ENCODE assay signal across 2 cellular contexts in the genomic region with DNA sequence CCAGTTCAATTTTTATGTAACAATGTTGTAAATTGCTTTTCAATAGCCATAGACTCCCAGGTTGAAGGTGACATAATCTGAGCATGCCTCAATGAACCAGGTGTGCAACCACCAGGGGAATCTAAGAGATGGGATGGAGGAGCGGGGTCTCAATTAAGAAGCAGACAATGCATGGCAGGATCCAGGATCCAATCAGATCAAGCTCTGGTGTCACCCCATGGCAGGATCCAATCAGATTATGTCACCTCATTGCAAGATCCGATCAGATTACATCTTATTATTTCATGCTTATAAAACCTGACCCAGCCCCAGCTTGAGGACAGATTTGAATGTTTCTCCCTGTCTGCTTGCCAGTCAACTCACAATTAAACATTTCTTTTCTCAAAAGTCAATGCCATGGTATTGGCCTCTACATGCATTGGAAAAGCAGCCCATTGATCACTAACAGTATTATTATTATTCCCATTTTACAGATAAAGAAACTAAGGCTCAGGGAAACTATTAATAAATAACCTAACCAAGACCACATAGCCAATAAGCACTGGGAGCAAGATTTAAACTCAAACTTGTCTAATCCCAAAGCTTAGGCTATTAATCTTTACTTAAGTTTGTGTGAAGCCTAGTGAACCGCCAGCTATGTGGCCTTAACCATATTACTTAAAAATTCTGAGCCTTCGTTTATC.
TF ChIP-seq lines count a peak whose summit lies in the region.

No MANE protein-coding gene starts in this region.

TF ChIP-seq in Ishikawa, 13 proteins besides CTCF, POLR2A, EP300 and RAD21 (continued from another document):
- TF ChIP-seq, protein P1, sequence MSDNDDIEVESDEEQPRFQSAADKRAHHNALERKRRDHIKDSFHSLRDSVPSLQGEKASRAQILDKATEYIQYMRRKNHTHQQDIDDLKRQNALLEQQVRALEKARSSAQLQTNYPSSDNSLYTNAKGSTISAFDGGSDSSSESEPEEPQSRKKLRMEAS (IDR thresholded peaks at IDR 0.05), result peak; percentile 20; the same call in 1 of the 2 replicates
- no peak for TF ChIP-seq TCF12 (IDR thresholded peaks at IDR 0.05; ENCODE audit: low read depth)
- no peak for TF ChIP-seq FOXM1 (IDR thresholded peaks at IDR 0.05; ENCODE audit: borderline replicate concordance, low read depth)

TF ChIP-seq in HepG2, 621 proteins besides CTCF, POLR2A, EP300 and RAD21 (continued from another document):
- TF ChIP-seq EHMT2 (IDR thresholded peaks at IDR 0.05; ENCODE audit: borderline replicate concordance, low read depth, low read length), result no peak
- TF ChIP-seq ZNF629 (CRISPR knock-in tag; conservative IDR thresholded peaks at IDR 0.05), result peak; percentile 82
- no peak for TF ChIP-seq FLYWCH1 (CRISPR knock-in tag; IDR thresholded peaks at IDR 0.05)
